ENCODE assay signal across 20 cellular contexts in the genomic region with DNA sequence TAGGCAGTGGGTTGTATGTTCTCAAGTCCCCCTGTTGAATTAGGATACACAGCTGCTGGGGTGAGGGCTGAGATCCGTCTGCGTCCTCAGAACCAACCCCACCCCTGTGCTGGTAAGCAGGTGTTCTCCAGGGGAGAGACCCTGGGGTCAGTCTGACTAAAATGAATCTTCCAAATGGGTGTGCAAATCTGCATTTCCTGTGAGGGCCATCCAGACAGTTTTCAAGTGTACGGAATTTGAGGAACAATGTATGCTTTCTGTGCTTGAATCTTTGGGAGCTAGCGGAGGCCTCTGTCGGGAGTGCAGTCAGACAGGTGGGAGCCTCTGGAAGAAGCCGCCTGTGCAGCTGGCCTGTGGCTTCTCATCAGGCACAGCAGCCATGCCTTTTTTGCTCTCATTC.
"Had no signal": no experiment of that assay in that cellular context is flagged by ENCODE, and none has a peak within 500 bp of the region (broad histone marks: within the 10 kb centered on the region; RNA-seq: fewer than 3 reads in every experiment).

No MANE protein-coding gene starts in this region.

- DNase-seq: Karpas-422, KG1, MG63, NCI-H1092, NCI-H1105 treated with DMSO at 0.1 percent for 48 hours, NCI-H1417 treated with DMSO at 0.1 percent for 48 hours, NCI-H1694, NCI-H187 treated with DMSO at 0.1 percent for 48 hours, NCI-H2029 treated with DMSO at 0.1 percent for 48 hours, NCI-H2107, NCI-H2171 treated with DMSO at 0.1 percent for 48 hours, NCI-H345, NCI-H446 treated with DMSO at 0.1 percent for 48 hours, NCI-H510A treated with DMSO at 0.1 percent for 48 hours, NCI-H526, NCI-H774, Right ventricle myocardium superior, RPMI8226 had no signal

- H3K27ac ChIP-seq: SJSA1, SK-N-MC had no signal

- H3K4me3 ChIP-seq: MG63, SJSA1, SK-N-MC had no signal

- H3K27me3 ChIP-seq: MG63, SJSA1 had no signal
